ENCODE assay signal across 19 cellular contexts in genomic region chr9:81565609-81566008, GRCh38.
DNase-seq lines count a peak whose midpoint lies in the region; ATAC-seq and TF ChIP-seq lines count a peak whose summit lies in the region.
"Had no signal": no experiment of that assay in that cellular context is flagged by ENCODE, and none has a peak within 500 bp of the region (broad histone marks: within the 10 kb centered on the region; RNA-seq: fewer than 3 reads in every experiment).

No MANE protein-coding gene starts in this region.

- no peak overlapping the region for H3K4me3 ChIP-seq in gastrocnemius medialis
- H3K4me3 ChIP-seq: GM12878, GM23248 had no signal

- intact Hi-C loops in gastrocnemius medialis (cut with DNase I; ENCODE audit: low total_unique reads), result no loop called here

- no peak for ATAC-seq in gastrocnemius medialis
- ATAC-seq in GM21737 (IDR thresholded peaks at IDR 0.05; ENCODE audit: unreplicated experiment), result no peak
- ATAC-seq in GM19455 (IDR thresholded peaks at IDR 0.05; ENCODE audit: unreplicated experiment), result no peak
- ATAC-seq: GM12878 had no signal

- H3K27me3 ChIP-seq in gastrocnemius medialis, result no peaks in the 10 kb centered on the region

- no peak for TF ChIP-seq POLR2A in gastrocnemius medialis (IDR thresholded peaks at IDR 0.05)

- TF ChIP-seq CTCF in gastrocnemius medialis (IDR thresholded peaks at IDR 0.05 in 4 of 5, conservative IDR thresholded peaks at IDR 0.05 in 1 of 5), result no peak

- no peaks in the 10 kb centered on the region for H3K9me3 ChIP-seq in gastrocnemius medialis

- no peaks in the 10 kb centered on the region for H3K36me3 ChIP-seq in gastrocnemius medialis

- in situ Hi-C loops in SK-MEL-5 (cut with HindIII; ENCODE audit: low pct_unique_long_range_greater_than_20kb, low sequenced_read_pairs) (no loop called here), gastrocnemius medialis (cut with MboI; ENCODE audit: low sequenced_read_pairs in 4 of 4) (no loop called here)

- DNase-seq in COLO829 (ENCODE audit: low spot score) (peak; percentile 58), SK-MEL-5 (ENCODE audit: low read depth, low spot score) (peak; percentile 52), fibroblast of peridontal ligament (ENCODE audit: extremely low read depth) (peak; percentile 55), gastrocnemius medialis (no peak), DMS53 (lab: John Stamatoyannopoulos, UW) (no peak)
- DNase-seq: DMS79 treated with DMSO at 0.1 percent for 48 hours, GM23248, HCEC 1CT, NCI-H1105, NCI-H146, NCI-H2029, NCI-H226, NCI-H524 treated with DMSO at 0.1 percent for 48 hours, Right ventricle myocardium superior had no signal

- peak overlapping the region in 3 of 4 donors; percentile 6 to 73 (median 65) for H3K27ac ChIP-seq in gastrocnemius medialis
- H3K27ac ChIP-seq: GM23248, HL-60, KMS-11 had no signal

- peaks cover 16 to 25% of the 10 kb centered on the region in 2 donors for H3K4me1 ChIP-seq in gastrocnemius medialis

Comparison
In these comparisons a context has a peak if more than half of its experiments do, and no peak if none do; other contexts are left out.
1. DNase-seq: peak in COLO829 (single experiment), SK-MEL-5 (single experiment) and fibroblast of peridontal ligament (single experiment); none in gastrocnemius medialis (0 of 2) and DMS53 (single experiment).